11 cellular contexts compared by ENCODE assay signal in genomic region chr7:92584953-92585352, GRCh38. TPM values are rescaled to one million over a fixed set of nuclear protein-coding genes. Genes with fewer than 3 reads are reported as not detected.
DNase-seq lines count a peak whose midpoint lies in the region; ATAC-seq, FAIRE-seq and TF ChIP-seq lines count a peak whose summit lies in the region.
"Had no signal": no experiment of that assay in that cellular context is flagged by ENCODE, and none has a peak within 500 bp of the region (broad histone marks: within the 10 kb centered on the region; RNA-seq: fewer than 3 reads in every experiment).

No MANE protein-coding gene starts in this region.

- no peak for ATAC-seq in body of pancreas

- H3K4me3 ChIP-seq in mammary epithelial cell (replicated peaks in 1 of 3; ENCODE audit: insufficient read depth in 1 of 3, low read depth in 2 of 3, low read length in 3 of 3) (no peak overlapping the region), breast epithelium (no peak overlapping the region), body of pancreas (no peak overlapping the region), rectal smooth muscle tissue (ENCODE audit: low read length) (no peak overlapping the region)
- H3K4me3 ChIP-seq: pancreas had no signal

- no peak for FAIRE-seq in frontal cortex (lab: Jason Lieb, UNC)
- FAIRE-seq: pancreas had no signal

- TF ChIP-seq POLR2A in breast epithelium (IDR thresholded peaks at IDR 0.05) (no peak), body of pancreas (IDR thresholded peaks at IDR 0.05) (no peak)

- in situ Hi-C loops in mammary epithelial cell (cut with MboI; ENCODE audit: low sequenced_read_pairs in 2 of 2): no loop called here

- peaks cover 15% of the 10 kb centered on the region for H3K4me1 ChIP-seq in mammary epithelial cell (ENCODE audit: insufficient read depth, low read length)
- H3K4me1 ChIP-seq in breast epithelium: peaks cover 0 to 9% of the 10 kb centered on the region in 2 donors
- peaks cover 59% of the 10 kb centered on the region for H3K4me1 ChIP-seq in body of pancreas
- H3K4me1 ChIP-seq in rectal smooth muscle tissue (ENCODE audit: control insufficient read depth, insufficient read depth, low read length): peaks cover 8% of the 10 kb centered on the region

- H3K9me3 ChIP-seq in mammary epithelial cell (replicated peaks; ENCODE audit: insufficient read depth, low read length): no peaks in the 10 kb centered on the region
- H3K9me3 ChIP-seq in breast epithelium: no peaks in the 10 kb centered on the region
- H3K9me3 ChIP-seq in body of pancreas: no peaks in the 10 kb centered on the region
- H3K9me3 ChIP-seq: pancreas had no signal

- CTCF ChIA-PET in mammary epithelial cell (lab: Charles Lee; ENCODE audit: low non-redundant PET): no interaction called here

- DNase-seq in mammary epithelial cell (no peak), breast epithelium (ENCODE audit: low spot score in 2 of 2) (no peak), NAMALWA (ENCODE audit: low spot score) (peak; percentile 42), body of pancreas (no peak), cerebellar nuclear complex (lab: John Stamatoyannopoulos, UW) (no peak), frontal cortex (ENCODE audit: low spot score in 2 of 2) (no peak)
- DNase-seq in activated effector memory CD4-positive, alpha-beta T cell treated with anti-CD3 and anti-CD28 coated beads, Interleukin-2, amount 50 U/mL, for 16 hours: no peak
- DNase-seq: activated gamma-delta T cell, NCI-H1694, pancreas had no signal

- BruUV-seq in mammary epithelial cell (replicated peaks; lab: Mats Ljungman, UMichigan): no TSS peak

- dilution Hi-C loops in mammary epithelial cell (cut with HindIII; ENCODE audit: low sequenced_read_pairs): loop anchor here (5.0 kb wide), 1 partner anchor 38 kb away; no protein-coding TSS in a partner anchor

- intact Hi-C loops in mammary epithelial cell (cut with micrococcal nuclease) (no loop called here), breast epithelium (cut with DNase I; ENCODE audit: low total_unique reads) (loop anchor here (10.0 kb wide), 1 partner anchor 70 kb away; no protein-coding TSS in a partner anchor), body of pancreas (cut with DNase I) (no loop called here)

- TF ChIP-seq CTCF in mammary epithelial cell (conservative IDR thresholded peaks at IDR 0.05 in 1 of 2, IDR thresholded peaks at IDR 0.05 in 1 of 2; ENCODE audit: extremely low read depth in 1 of 2, insufficient read depth in 1 of 2, low read depth in 1 of 2, low read length in 2 of 2) (no peak), breast epithelium (IDR thresholded peaks at IDR 0.05) (no peak), body of pancreas (IDR thresholded peaks at IDR 0.05) (no peak)

- H3K27ac ChIP-seq in mammary epithelial cell (ENCODE audit: insufficient read depth, low read depth, low read length): peak overlapping the region; percentile 2
- H3K27ac ChIP-seq in breast epithelium: no peak overlapping the region
- H3K27ac ChIP-seq in body of pancreas: peak overlapping the region in 3 of 4 donors; percentile 35 to 56 (median 41)
- H3K27ac ChIP-seq in rectal smooth muscle tissue (ENCODE audit: low read depth, low read length): peak overlapping the region; percentile 37

- H2AFZ ChIP-seq in mammary epithelial cell (ENCODE audit: low read depth, low read length): no peak overlapping the region

- H3K79me2 ChIP-seq in mammary epithelial cell (ENCODE audit: insufficient read depth, low read length): peaks cover 99% of the 10 kb centered on the region

- no peaks in the 10 kb centered on the region for H3K27me3 ChIP-seq in mammary epithelial cell (ENCODE audit: insufficient read depth, low read length)
- no peaks in the 10 kb centered on the region for H3K27me3 ChIP-seq in breast epithelium
- H3K27me3 ChIP-seq in body of pancreas: no peaks in the 10 kb centered on the region
- no peaks in the 10 kb centered on the region for H3K27me3 ChIP-seq in rectal smooth muscle tissue (ENCODE audit: control insufficient read depth, insufficient read depth, low read length)
- H3K27me3 ChIP-seq: pancreas had no signal

- peaks cover 3% of the 10 kb centered on the region for H4K20me1 ChIP-seq in mammary epithelial cell (ENCODE audit: insufficient read depth, low read length)

- peaks cover 12% of the 10 kb centered on the region for H3K36me3 ChIP-seq in mammary epithelial cell (ENCODE audit: insufficient read depth, low read length)
- no peaks in the 10 kb centered on the region for H3K36me3 ChIP-seq in breast epithelium
- peaks cover 3 to 7% of the 10 kb centered on the region in 2 donors for H3K36me3 ChIP-seq in body of pancreas (replicated peaks in 1 of 2; ENCODE audit: insufficient read depth in 1 of 2, low read depth in 2 of 2)
- H3K36me3 ChIP-seq in rectal smooth muscle tissue (ENCODE audit: control insufficient read depth, insufficient read depth, low read length): peaks cover 5% of the 10 kb centered on the region
- H3K36me3 ChIP-seq: pancreas had no signal

- H3K4me2 ChIP-seq in mammary epithelial cell (ENCODE audit: insufficient read depth, low read depth, low read length): no peak overlapping the region

- H3K9ac ChIP-seq in mammary epithelial cell (ENCODE audit: insufficient read depth, low read length) (no peak overlapping the region), rectal smooth muscle tissue (ENCODE audit: low read length) (no peak overlapping the region)

RNA-seq across cellular contexts. Expression of gene FAM133B, which starts 5.2 kb away (rescaled TPM):
- total RNA-seq in mammary epithelial cell (10 to 100 TPM; 16.5 to 29.9 TPM), breast epithelium (10 to 100 TPM; 25.0 to 38.2 (median 30.5) TPM), body of pancreas (10 to 100 TPM; 17.1 to 25.1 TPM), frontal cortex (20.8 TPM)
- polyA plus RNA-seq in mammary epithelial cell: 9.2 TPM
- 3.3 TPM for polyA minus RNA-seq in mammary epithelial cell

RNA-seq across cellular contexts. Expression of gene RBM48, which starts 56.4 kb away (rescaled TPM):
- total RNA-seq in mammary epithelial cell (1 to 10 TPM; 9.0 to 9.8 TPM), breast epithelium (10 to 100 TPM; 10.8 to 18.7 (median 12.0) TPM), body of pancreas (10 to 100 TPM in 1 of 2 donors, 1 to 10 TPM in 1; 9.3 to 14.2 TPM), frontal cortex (20.0 TPM)
- polyA plus RNA-seq in mammary epithelial cell: 4.1 TPM
- polyA minus RNA-seq in mammary epithelial cell: 3.4 TPM

RNA-seq across cellular contexts. Expression of gene PEX1, which starts 56.6 kb away (rescaled TPM):
- total RNA-seq in mammary epithelial cell (10 to 100 TPM; 14.4 to 24.2 TPM), breast epithelium (10 to 100 TPM; 20.2 to 52.8 (median 34.4) TPM), body of pancreas (10 to 100 TPM; 13.8 to 18.9 TPM), frontal cortex (74.6 TPM)
- 8.0 TPM for polyA plus RNA-seq in mammary epithelial cell
- polyA minus RNA-seq in mammary epithelial cell: 5.2 TPM

Comparison
In these comparisons a context has a peak if more than half of its experiments do, and no peak if none do; other contexts are left out.
1. H3K27ac ChIP-seq: peak in mammary epithelial cell (single experiment), body of pancreas (3 of 4) and rectal smooth muscle tissue (single experiment); none in breast epithelium (0 of 2).